Comparison of ENCODE assay signal across 1 cellular context in genomic region chr12:32051511-32052299, GRCh38.
TF ChIP-seq lines count a peak whose summit lies in the region.

No MANE protein-coding gene starts in this region.

TF ChIP-seq in HepG2, 621 proteins besides CTCF, POLR2A, EP300 and RAD21 (continued from another document):
- TF ChIP-seq ZBTB10 (CRISPR knock-in tag; IDR thresholded peaks at IDR 0.05; ENCODE audit: borderline replicate concordance) (no peak), ZNF256 (CRISPR knock-in tag; conservative IDR thresholded peaks at IDR 0.05) (no peak), HNRNPUL1 (IDR thresholded peaks at IDR 0.05; ENCODE audit: low read depth, low read length) (no peak), ZNF543 (CRISPR knock-in tag; IDR thresholded peaks at IDR 0.05) (no peak), MLX (CRISPR knock-in tag; IDR thresholded peaks at IDR 0.05) (no peak), MXD1 (CRISPR knock-in tag; IDR thresholded peaks at IDR 0.05) (no peak), NR3C1 (CRISPR knock-in tag; IDR thresholded peaks at IDR 0.05) (no peak), ZNF556 (CRISPR knock-in tag; IDR thresholded peaks at IDR 0.05; ENCODE audit: borderline replicate concordance) (no peak)
- TF ChIP-seq, protein P1, sequence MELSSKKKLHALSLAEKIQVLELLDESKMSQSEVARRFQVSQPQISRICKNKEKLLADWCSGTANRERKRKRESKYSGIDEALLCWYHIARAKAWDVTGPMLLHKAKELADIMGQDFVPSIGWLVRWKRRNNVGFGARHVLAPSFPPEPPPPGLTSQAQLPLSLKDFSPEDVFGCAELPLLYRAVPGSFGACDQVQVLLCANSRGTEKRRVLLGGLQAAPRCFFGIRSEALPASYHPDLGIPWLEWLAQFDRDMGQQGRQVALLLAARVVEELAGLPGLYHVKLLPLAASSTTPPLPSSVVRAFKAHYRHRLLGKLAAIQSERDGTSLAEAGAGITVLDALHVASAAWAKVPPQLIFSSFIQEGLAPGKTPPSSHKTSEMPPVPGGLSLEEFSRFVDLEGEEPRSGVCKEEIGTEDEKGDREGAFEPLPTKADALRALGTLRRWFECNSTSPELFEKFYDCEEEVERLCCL (CRISPR knock-in tag; IDR thresholded peaks at IDR 0.05; ENCODE audit: borderline replicate concordance) = no peak
- TF ChIP-seq, protein P2, sequence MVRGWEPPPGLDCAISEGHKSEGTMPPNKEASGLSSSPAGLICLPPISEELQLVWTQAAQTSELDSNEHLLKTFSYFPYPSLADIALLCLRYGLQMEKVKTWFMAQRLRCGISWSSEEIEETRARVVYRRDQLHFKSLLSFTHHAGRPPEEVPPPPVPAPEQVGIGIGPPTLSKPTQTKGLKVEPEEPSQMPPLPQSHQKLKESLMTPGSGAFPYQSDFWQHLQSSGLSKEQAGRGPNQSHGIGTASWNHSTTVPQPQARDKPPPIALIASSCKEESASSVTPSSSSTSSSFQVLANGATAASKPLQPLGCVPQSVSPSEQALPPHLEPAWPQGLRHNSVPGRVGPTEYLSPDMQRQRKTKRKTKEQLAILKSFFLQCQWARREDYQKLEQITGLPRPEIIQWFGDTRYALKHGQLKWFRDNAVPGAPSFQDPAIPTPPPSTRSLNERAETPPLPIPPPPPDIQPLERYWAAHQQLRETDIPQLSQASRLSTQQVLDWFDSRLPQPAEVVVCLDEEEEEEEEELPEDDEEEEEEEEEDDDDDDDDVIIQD (CRISPR knock-in tag; IDR thresholded peaks at IDR 0.05; ENCODE audit: low read depth) = no peak
